In genomic region chr1:204142032-204142974, GRCh38 we compare ENCODE assay signal across 28 cellular contexts. TPM values are rescaled to one million over a fixed set of nuclear protein-coding genes. Genes with fewer than 3 reads are reported as not detected.
DNase-seq lines count a peak whose midpoint lies in the region; ATAC-seq and TF ChIP-seq lines count a peak whose summit lies in the region.
"Had no signal": no experiment of that assay in that cellular context is flagged by ENCODE, and none has a peak within 500 bp of the region (broad histone marks: within the 10 kb centered on the region; RNA-seq: fewer than 3 reads in every experiment).

No MANE protein-coding gene starts in this region.

- DNase-seq in activated naive CD4-positive, alpha-beta T cell treated with anti-CD3 and anti-CD28 coated beads, Interleukin-2, amount 50 U/mL, for 72 hours (ENCODE audit: low spot score in 2 of 2): no peak
- DNase-seq in activated naive CD4-positive, alpha-beta T cell treated with Interleukin-2 at 50 U/mL for 16 hours: no peak
- DNase-seq in cardiac fibroblast (ENCODE audit: low read depth in 2 of 2) (no peak), NCI-H1417 (lab: John Stamatoyannopoulos, UW) (no peak), Right ventricle myocardium inferior (ENCODE audit: missing footprints) (no peak)
- DNase-seq in stimulated activated effector memory CD8-positive, alpha-beta T cell treated with anti-CD3 and anti-CD28 coated beads, Interleukin-12 subunit alpha, Interleukin-12 subunit beta, amount 100 ng/mL, for 72 hours (ENCODE audit: low spot score in 2 of 2): no peak
- DNase-seq: activated CD4-positive, alpha-beta T cell treated with anti-CD3 and anti-CD28 coated beads for 4 hours; activated gamma-delta T cell; CD4-positive, alpha-beta memory T cell; cerebellar nuclear complex; dermis blood vessel endothelial cell; esophagus squamous epithelium; foreskin keratinocyte; head of caudate nucleus; islet precursor cell; left ventricle myocardium inferior; mesendoderm; NCI-H2107; NCI-H774; Peyer's patch; SHP77 treated with DMSO at 0.1 percent for 48 hours; stimulated activated CD4-positive, alpha-beta T cell treated with anti-CD3 and anti-CD28 coated beads, Interleukin-1b, Interleukin-23, amount 100 ng/mL, for 48 hours; stomach had no signal

- intact Hi-C loops in Right ventricle myocardium inferior (cut with DNase I): no loop called here

- peak; percentile 4 for TF ChIP-seq CTCF in cardiac fibroblast (IDR thresholded peaks at IDR 0.05; ENCODE audit: low read depth, low read length)

- H3K4me1 Mint-ChIP-seq in stimulated activated effector memory CD8-positive, alpha-beta T cell treated with anti-CD3 and anti-CD28 coated beads, Interleukin-12 subunit alpha, Interleukin-12 subunit beta, amount 100 ng/mL, for 72 hours: no peaks in the 10 kb centered on the region
- H3K4me1 Mint-ChIP-seq: IgD-negative memory B cell had no signal

- no peak overlapping the region for H3K27ac Mint-ChIP-seq in activated naive CD4-positive, alpha-beta T cell treated with anti-CD3 and anti-CD28 coated beads, Interleukin-2, amount 50 U/mL, for 72 hours
- H3K27ac Mint-ChIP-seq in stimulated activated effector memory CD8-positive, alpha-beta T cell treated with anti-CD3 and anti-CD28 coated beads, Interleukin-12 subunit alpha, Interleukin-12 subunit beta, amount 100 ng/mL, for 72 hours: no peak overlapping the region
- H3K27ac Mint-ChIP-seq: IgD-negative memory B cell had no signal

- no peaks in the 10 kb centered on the region for H3K36me3 Mint-ChIP-seq in activated naive CD4-positive, alpha-beta T cell treated with anti-CD3 and anti-CD28 coated beads, Interleukin-2, amount 50 U/mL, for 72 hours
- H3K36me3 Mint-ChIP-seq in stimulated activated effector memory CD8-positive, alpha-beta T cell treated with anti-CD3 and anti-CD28 coated beads, Interleukin-12 subunit alpha, Interleukin-12 subunit beta, amount 100 ng/mL, for 72 hours: no peaks in the 10 kb centered on the region
- H3K36me3 Mint-ChIP-seq: IgD-negative memory B cell had no signal

- no peak overlapping the region for H3K4me3 ChIP-seq in cardiac fibroblast (replicated peaks in 1 of 2; ENCODE audit: low read depth in 2 of 2, low read length in 2 of 2)
- H3K4me3 ChIP-seq: esophagus squamous epithelium, left ventricle myocardium inferior, neural progenitor cell, Peyer's patch, right atrium auricular region, stomach had no signal

- ATAC-seq in activated naive CD4-positive, alpha-beta T cell treated with anti-CD3 and anti-CD28 coated beads, Interleukin-2, amount 50 U/mL, for 72 hours: peak; percentile 52 to 76
- peak; percentile 31 for ATAC-seq in stimulated activated effector memory CD8-positive, alpha-beta T cell treated with anti-CD3 and anti-CD28 coated beads, Interleukin-12 subunit alpha, Interleukin-12 subunit beta, amount 100 ng/mL, for 72 hours
- no peak for ATAC-seq in Right ventricle myocardium inferior
- ATAC-seq: foreskin keratinocyte had no signal

- H3K9me3 Mint-ChIP-seq in activated naive CD4-positive, alpha-beta T cell treated with anti-CD3 and anti-CD28 coated beads, Interleukin-2, amount 50 U/mL, for 72 hours: no peaks in the 10 kb centered on the region
- no peaks in the 10 kb centered on the region for H3K9me3 Mint-ChIP-seq in stimulated activated effector memory CD8-positive, alpha-beta T cell treated with anti-CD3 and anti-CD28 coated beads, Interleukin-12 subunit alpha, Interleukin-12 subunit beta, amount 100 ng/mL, for 72 hours
- H3K9me3 Mint-ChIP-seq: CD4-positive, alpha-beta memory T cell; IgD-negative memory B cell; neural progenitor cell had no signal

- no peak overlapping the region for H3K4me3 Mint-ChIP-seq in stimulated activated effector memory CD8-positive, alpha-beta T cell treated with anti-CD3 and anti-CD28 coated beads, Interleukin-12 subunit alpha, Interleukin-12 subunit beta, amount 100 ng/mL, for 72 hours
- H3K4me3 Mint-ChIP-seq: CD4-positive, alpha-beta memory T cell; IgD-negative memory B cell; neural progenitor cell had no signal

RNA-seq across cellular contexts. Expression of gene ETNK2, which starts 9.5 kb away (rescaled TPM):
- 1 to 10 TPM in 1 of 2 donors, under 1 TPM in 1; 0.84 to 1.6 TPM for total RNA-seq in activated naive CD4-positive, alpha-beta T cell treated with anti-CD3 and anti-CD28 coated beads, Interleukin-2, amount 50 U/mL, for 72 hours
- 5.3 TPM for total RNA-seq in Right ventricle myocardium inferior

RNA-seq across cellular contexts. Expression of gene REN, which starts 23.8 kb away (rescaled TPM):
- not detected for total RNA-seq in activated naive CD4-positive, alpha-beta T cell treated with anti-CD3 and anti-CD28 coated beads, Interleukin-2, amount 50 U/mL, for 72 hours
- not detected for total RNA-seq in Right ventricle myocardium inferior
- total RNA-seq: A673; activated CD8-positive, alpha-beta memory T cell treated with anti-CD3 and anti-CD28 coated beads for 36 hours; CD4-positive, alpha-beta memory T cell; dermis blood vessel endothelial cell; foreskin keratinocyte; left ventricle myocardium inferior; Peyer's patch; stomach had no signal

RNA-seq across cellular contexts. Expression of gene KISS1, which starts 54.0 kb away (rescaled TPM):
- total RNA-seq in activated naive CD4-positive, alpha-beta T cell treated with anti-CD3 and anti-CD28 coated beads, Interleukin-2, amount 50 U/mL, for 72 hours: under 1 TPM in 1 of 2 donors, not detected in 1; 0.91 TPM
- total RNA-seq in Right ventricle myocardium inferior: not detected
- total RNA-seq: A673; activated CD8-positive, alpha-beta memory T cell treated with anti-CD3 and anti-CD28 coated beads for 36 hours; CD4-positive, alpha-beta memory T cell; dermis blood vessel endothelial cell; esophagus squamous epithelium; foreskin keratinocyte; left ventricle myocardium inferior; right atrium auricular region had no signal
